In genomic region chr12:106357549-106358409, GRCh38 we compare ENCODE assay signal across 1 cellular context.
TF ChIP-seq lines count a peak whose summit lies in the region.

Gene POLR3B (plus strand): TSS chr12:106357748. CDS start chr12:106357880, 132 bp downstream.

TF ChIP-seq in HCT116, 20 proteins besides CTCF, POLR2A, EP300 and RAD21 (continued from another document):
- TF ChIP-seq EZH2phosphoT487 (IDR thresholded peaks at IDR 0.05; ENCODE audit: borderline replicate concordance) (no peak), REST (IDR thresholded peaks at IDR 0.05; ENCODE audit: low read depth) (no peak)
